In genomic region chr22:24578355-24579241, GRCh38 we compare ENCODE assay signal across 1 cellular context.
A peak's percentile ranks its signal among the peaks of the same experiment; 100 is the strongest.
TF ChIP-seq lines count a peak whose summit lies in the region.

No MANE protein-coding gene starts in this region.

TF ChIP-seq in HEK293, 187 proteins besides CTCF, POLR2A, EP300 and RAD21 (continued from another document):
- TF ChIP-seq WT1 (tag by site-specific recombination; IDR thresholded peaks at IDR 0.05) (peak; percentile 89), ZXDB (tag by site-specific recombination; IDR thresholded peaks at IDR 0.05) (peak; percentile 68), KLF7 (tag by site-specific recombination; IDR thresholded peaks at IDR 0.05; ENCODE audit: borderline replicate concordance) (peak; percentile 88; the same call in 1 of the 2 replicates), ZNF629 (tag by site-specific recombination; IDR thresholded peaks at IDR 0.05) (peak; percentile 69), PATZ1 (tag by site-specific recombination; IDR thresholded peaks at IDR 0.05) (0 out of 2 replicates have a peak, but pooled peaks have one; percentile 11), ZBTB20 (tag by site-specific recombination; IDR thresholded peaks at IDR 0.05) (peak; percentile 45; the same call in 1 of the 2 replicates), ZNF830 (tag by site-specific recombination; IDR thresholded peaks at IDR 0.05; ENCODE audit: low read depth) (no peak), ZNF600 (tag by site-specific recombination; IDR thresholded peaks at IDR 0.05) (peak; percentile 89), ZBTB17 (tag by site-specific recombination; IDR thresholded peaks at IDR 0.05) (peak; percentile 78), ZNF121 (tag by site-specific recombination; IDR thresholded peaks at IDR 0.05) (0 out of 2 replicates have a peak, but pooled peaks have one; percentile 43), ZNF624 (tag by site-specific recombination; IDR thresholded peaks at IDR 0.05) (no peak), KLF8 (tag by site-specific recombination; IDR thresholded peaks at IDR 0.05) (0 out of 2 replicates have a peak, but pooled peaks have one; percentile 20), SP7 (tag by site-specific recombination; IDR thresholded peaks at IDR 0.05) (peak; percentile 73), TSHZ1 (tag by site-specific recombination; IDR thresholded peaks at IDR 0.05; ENCODE audit: borderline replicate concordance) (peak; percentile 82; the same call in 1 of the 2 replicates), OVOL3 (tag by site-specific recombination; IDR thresholded peaks at IDR 0.05) (peak; percentile 70; the same call in 1 of the 2 replicates), GLIS1 (tag by site-specific recombination; IDR thresholded peaks at IDR 0.05) (0 out of 2 replicates have a peak, but pooled peaks have one; percentile 19), KLF1 (tag by site-specific recombination; IDR thresholded peaks at IDR 0.05) (peak; percentile 88), ZNF580 (tag by site-specific recombination; IDR thresholded peaks at IDR 0.05) (peak; percentile 51; the same call in 1 of the 2 replicates), ZNF148 (tag by site-specific recombination; IDR thresholded peaks at IDR 0.05; ENCODE audit: borderline replicate concordance) (no peak), ZNF747 (tag by site-specific recombination; IDR thresholded peaks at IDR 0.05) (no peak), OSR2 (tag by site-specific recombination; IDR thresholded peaks at IDR 0.05) (peak; percentile 92), ZNF645 (tag by site-specific recombination; IDR thresholded peaks at IDR 0.05) (0 out of 2 replicates have a peak, but pooled peaks have one; percentile 24), ZNF561 (tag by site-specific recombination; IDR thresholded peaks at IDR 0.05; ENCODE audit: borderline replicate concordance) (peak; percentile 64; the same call in 1 of the 2 replicates), ZFP41 (tag by site-specific recombination; IDR thresholded peaks at IDR 0.05; ENCODE audit: borderline replicate concordance) (no peak), ZBTB8A (tag by site-specific recombination; IDR thresholded peaks at IDR 0.05) (peak; percentile 47), ZNF366 (tag by site-specific recombination; conservative IDR thresholded peaks at IDR 0.05) (peak; percentile 51; the same call in 1 of the 2 replicates), HOXD13 (CRISPR knock-in tag; IDR thresholded peaks at IDR 0.05; ENCODE audit: borderline replicate concordance) (no peak), TCF7L2 (IDR thresholded peaks at IDR 0.05; ENCODE audit: borderline replicate concordance, low read depth, low read length) (no peak), GLI2 (tag by site-specific recombination; IDR thresholded peaks at IDR 0.05; ENCODE audit: borderline replicate concordance, low read depth) (peak; percentile 76; the same call in 1 of the 2 replicates), ZEB2 (tag by site-specific recombination; IDR thresholded peaks at IDR 0.05) (peak; percentile 79), ZNF692 (tag by site-specific recombination; IDR thresholded peaks at IDR 0.05) (peak; percentile 45; the same call in 1 of the 2 replicates), ZNF394 (tag by site-specific recombination; IDR thresholded peaks at IDR 0.05; ENCODE audit: borderline replicate concordance) (peak; percentile 72), FEZF1 (tag by site-specific recombination; IDR thresholded peaks at IDR 0.05) (peak; percentile 86; the same call in 1 of the 2 replicates), ZBTB1 (tag by site-specific recombination; IDR thresholded peaks at IDR 0.05) (0 out of 2 replicates have a peak, but pooled peaks have one; percentile 31), ZNF423 (tag by site-specific recombination; IDR thresholded peaks at IDR 0.05) (no peak), KLF17 (tag by site-specific recombination; IDR thresholded peaks at IDR 0.05) (peak; percentile 56; the same call in 1 of the 2 replicates), BCL11A (tag by site-specific recombination; IDR thresholded peaks at IDR 0.05; ENCODE audit: low read depth) (peak; percentile 60; the same call in 1 of the 2 replicates)
